In the genomic region with DNA sequence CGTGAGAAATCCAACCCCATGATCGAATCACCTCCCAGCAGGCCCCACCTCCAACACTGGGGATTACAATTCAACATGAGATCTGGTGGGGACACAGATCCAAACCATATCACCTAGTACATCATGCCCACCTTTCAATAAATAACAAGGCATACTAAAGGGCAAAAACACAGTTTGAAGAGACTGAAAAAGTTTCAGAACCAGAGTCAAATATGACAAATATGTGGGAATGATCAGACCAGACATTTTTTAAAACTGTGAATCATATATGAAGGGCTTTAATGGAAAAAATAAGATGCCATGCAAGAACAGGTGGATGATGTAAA, we compare ENCODE assay signal across 2 cellular contexts.
TF ChIP-seq lines count a peak whose summit lies in the region.

No MANE protein-coding gene starts in this region.

TF ChIP-seq in IMR-90, 13 proteins besides CTCF, POLR2A, EP300 and RAD21:
- TF ChIP-seq FOS (IDR thresholded peaks at IDR 0.05; ENCODE audit: low read depth, low read length) (no peak), NFE2L2 (IDR thresholded peaks at IDR 0.05; ENCODE audit: low read depth, low read length) (no peak), BHLHE40 (IDR thresholded peaks at IDR 0.05; ENCODE audit: low read depth, low read length) (no peak), SMC3 (IDR thresholded peaks at IDR 0.05; ENCODE audit: low read depth, low read length) (no peak), RCOR1 (IDR thresholded peaks at IDR 0.05; ENCODE audit: insufficient replicate concordance, low read length) (no peak), MAZ (IDR thresholded peaks at IDR 0.05; ENCODE audit: borderline replicate concordance, low read depth, low read length) (no peak), CEBPB (IDR thresholded peaks at IDR 0.05; ENCODE audit: low read depth, low read length) (no peak), MXI1 (IDR thresholded peaks at IDR 0.05; ENCODE audit: borderline replicate concordance, low read depth, low read length) (no peak), MAFK (IDR thresholded peaks at IDR 0.05; ENCODE audit: low read depth, low read length) (no peak), RFX5 (IDR thresholded peaks at IDR 0.05; ENCODE audit: low read depth, low read length) (no peak)
- TF ChIP-seq, protein P1, sequence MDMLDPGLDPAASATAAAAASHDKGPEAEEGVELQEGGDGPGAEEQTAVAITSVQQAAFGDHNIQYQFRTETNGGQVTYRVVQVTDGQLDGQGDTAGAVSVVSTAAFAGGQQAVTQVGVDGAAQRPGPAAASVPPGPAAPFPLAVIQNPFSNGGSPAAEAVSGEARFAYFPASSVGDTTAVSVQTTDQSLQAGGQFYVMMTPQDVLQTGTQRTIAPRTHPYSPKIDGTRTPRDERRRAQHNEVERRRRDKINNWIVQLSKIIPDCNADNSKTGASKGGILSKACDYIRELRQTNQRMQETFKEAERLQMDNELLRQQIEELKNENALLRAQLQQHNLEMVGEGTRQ (IDR thresholded peaks at IDR 0.05; ENCODE audit: low read depth, low read length), result no peak
- TF ChIP-seq, protein P2, sequence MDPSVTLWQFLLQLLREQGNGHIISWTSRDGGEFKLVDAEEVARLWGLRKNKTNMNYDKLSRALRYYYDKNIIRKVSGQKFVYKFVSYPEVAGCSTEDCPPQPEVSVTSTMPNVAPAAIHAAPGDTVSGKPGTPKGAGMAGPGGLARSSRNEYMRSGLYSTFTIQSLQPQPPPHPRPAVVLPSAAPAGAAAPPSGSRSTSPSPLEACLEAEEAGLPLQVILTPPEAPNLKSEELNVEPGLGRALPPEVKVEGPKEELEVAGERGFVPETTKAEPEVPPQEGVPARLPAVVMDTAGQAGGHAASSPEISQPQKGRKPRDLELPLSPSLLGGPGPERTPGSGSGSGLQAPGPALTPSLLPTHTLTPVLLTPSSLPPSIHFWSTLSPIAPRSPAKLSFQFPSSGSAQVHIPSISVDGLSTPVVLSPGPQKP (IDR thresholded peaks at IDR 0.05; ENCODE audit: borderline replicate concordance, low read depth, low read length), result no peak

TF ChIP-seq in K562, 482 proteins besides CTCF, POLR2A, EP300 and RAD21:
- TF ChIP-seq ZNF644 (tag; IDR thresholded peaks at IDR 0.05; ENCODE audit: low read depth) (no peak), ZNF740 (CRISPR knock-in tag; IDR thresholded peaks at IDR 0.05) (no peak), ZNF740 (tag; IDR thresholded peaks at IDR 0.05) (no peak), IRF2 (CRISPR knock-in tag; IDR thresholded peaks at IDR 0.05) (no peak), FOXJ3 (CRISPR knock-in tag; IDR thresholded peaks at IDR 0.05) (no peak), ZNF57 (CRISPR knock-in tag; IDR thresholded peaks at IDR 0.05) (no peak), TCF15 (CRISPR knock-in tag; IDR thresholded peaks at IDR 0.05) (no peak), ZNF785 (CRISPR knock-in tag; IDR thresholded peaks at IDR 0.05) (no peak), EWSR1 (IDR thresholded peaks at IDR 0.05; ENCODE audit: borderline replicate concordance, low read depth, partially characterized antibody) (no peak), TAF9B (IDR thresholded peaks at IDR 0.05; ENCODE audit: partially characterized antibody) (no peak), KLF1 (tag; IDR thresholded peaks at IDR 0.05) (no peak), MYNN (IDR thresholded peaks at IDR 0.05) (no peak), MYNN (CRISPR knock-in tag; IDR thresholded peaks at IDR 0.05) (no peak), HNRNPUL1 (IDR thresholded peaks at IDR 0.05; ENCODE audit: low read length) (no peak), MBD2 (IDR thresholded peaks at IDR 0.05; ENCODE audit: borderline replicate concordance, low read depth) (no peak), PKNOX1 (IDR thresholded peaks at IDR 0.05) (no peak), DMBX1 (CRISPR knock-in tag; IDR thresholded peaks at IDR 0.05; ENCODE audit: borderline replicate concordance) (no peak), ATF7 (IDR thresholded peaks at IDR 0.05) (no peak), ARHGAP35 (IDR thresholded peaks at IDR 0.05; ENCODE audit: partially characterized antibody) (no peak), ZBTB17 (CRISPR knock-in tag; IDR thresholded peaks at IDR 0.05) (no peak), ESRRB (CRISPR knock-in tag; IDR thresholded peaks at IDR 0.05; ENCODE audit: borderline replicate concordance) (no peak), E2F6 (IDR thresholded peaks at IDR 0.05; ENCODE audit: borderline replicate concordance in 1 of 2, extremely low read depth in 1 of 2, insufficient read depth in 1 of 2, insufficient read length in 1 of 2, low read depth in 1 of 2, low read length in 1 of 2, poor library complexity in 1 of 2, severe bottlenecking in 1 of 2) (no peak)
